Comparison of ENCODE assay signal across 1 cellular context in the genomic region with DNA sequence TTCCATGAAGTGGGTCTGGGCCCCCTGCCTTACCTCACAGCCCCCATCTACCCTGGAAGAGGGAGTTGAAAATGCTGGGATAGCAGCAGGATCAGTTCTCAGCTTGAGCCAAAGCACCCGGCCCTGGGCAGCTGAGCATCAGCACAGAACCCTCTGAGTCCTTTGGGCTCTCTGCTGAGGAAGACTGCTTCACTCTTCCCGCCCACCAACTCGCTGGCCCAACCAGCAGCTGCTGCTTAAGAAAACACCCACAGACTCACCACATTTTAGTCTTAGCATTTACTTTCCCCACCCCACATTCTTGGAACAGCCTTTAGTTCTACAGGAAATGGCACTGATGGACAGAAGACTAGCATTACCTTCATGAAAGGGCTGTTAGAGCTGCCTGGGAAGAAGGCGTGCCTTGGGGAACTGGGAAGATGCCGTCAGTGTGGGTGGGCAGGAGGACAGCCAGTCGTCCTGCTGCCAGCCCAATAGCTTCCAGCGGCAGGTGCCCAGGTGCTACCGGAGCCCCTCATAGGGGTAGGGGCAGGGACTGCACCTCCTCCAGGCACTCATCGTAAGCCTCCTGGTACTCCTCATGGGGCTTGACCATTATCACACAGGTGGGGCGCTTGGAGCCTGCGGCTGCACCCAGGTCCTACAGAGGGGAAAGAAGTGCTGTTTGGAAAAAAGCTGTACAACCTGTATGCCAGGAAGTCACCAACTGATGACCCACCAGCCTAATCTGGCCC.
TF ChIP-seq lines count a peak whose summit lies in the region.

No MANE protein-coding gene starts in this region.

TF ChIP-seq in GM12891, 5 proteins besides CTCF, POLR2A, EP300 and RAD21:
- no peak for TF ChIP-seq POU2F2 (IDR thresholded peaks at IDR 0.05; ENCODE audit: low read depth, low read length)
- no peak for TF ChIP-seq POLR2AphosphoS5 (IDR thresholded peaks at IDR 0.05; ENCODE audit: low read depth, low read length)
- TF ChIP-seq SPI1 (IDR thresholded peaks at IDR 0.05; ENCODE audit: low read depth, low read length), result no peak
- no peak for TF ChIP-seq TAF1 (IDR thresholded peaks at IDR 0.05; ENCODE audit: low read depth, low read length)
- no peak for TF ChIP-seq PAX5 (IDR thresholded peaks at IDR 0.05; ENCODE audit: insufficient read depth, low read length, severe bottlenecking)
